1 cellular context compared by ENCODE assay signal in genomic region chr12:57549203-57549908, GRCh38.
TF ChIP-seq lines count a peak whose summit lies in the region.

No MANE protein-coding gene starts in this region.

TF ChIP-seq in A549, 52 proteins besides CTCF, POLR2A, EP300 and RAD21 (continued from another document):
- no peak for TF ChIP-seq BCL3 (IDR thresholded peaks at IDR 0.05)
- no peak for TF ChIP-seq BHLHE40 (IDR thresholded peaks at IDR 0.05; ENCODE audit: low read depth, low read length)
- TF ChIP-seq HDAC2 (IDR thresholded peaks at IDR 0.05) = no peak
- no peak for TF ChIP-seq PBX3 (IDR thresholded peaks at IDR 0.05)
- no peak for TF ChIP-seq MAZ (IDR thresholded peaks at IDR 0.05; ENCODE audit: borderline replicate concordance, low read depth, low read length)
- TF ChIP-seq, protein P1, sequence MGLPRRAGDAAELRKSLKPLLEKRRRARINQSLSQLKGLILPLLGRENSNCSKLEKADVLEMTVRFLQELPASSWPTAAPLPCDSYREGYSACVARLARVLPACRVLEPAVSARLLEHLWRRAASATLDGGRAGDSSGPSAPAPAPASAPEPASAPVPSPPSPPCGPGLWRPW (IDR thresholded peaks at IDR 0.05) = no peak
- no peak for TF ChIP-seq FOSL2 (IDR thresholded peaks at IDR 0.05)
- TF ChIP-seq FOSL2 (CRISPR knock-in tag; IDR thresholded peaks at IDR 0.05) = no peak
